ENCODE assay signal across 9 cellular contexts in the genomic region with DNA sequence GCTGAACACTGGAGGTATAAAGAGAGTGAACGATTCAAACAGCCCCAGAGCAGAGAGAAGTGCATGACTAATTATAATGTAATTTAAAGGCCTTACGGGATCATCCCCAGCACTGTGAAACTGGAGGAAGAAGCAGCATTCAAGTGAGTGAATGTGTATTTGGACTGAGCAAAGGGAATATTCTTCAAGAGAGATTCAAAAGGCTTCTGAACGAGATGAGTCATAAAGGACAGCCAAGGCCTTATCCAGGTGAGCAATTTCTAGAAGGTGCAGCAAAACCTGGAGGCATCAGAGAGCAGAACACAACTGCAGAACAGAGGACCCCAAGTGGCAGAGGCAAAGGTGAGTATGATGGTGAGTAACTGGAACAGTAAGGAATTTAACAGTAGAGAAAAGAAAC.
DNase-seq lines count a peak whose midpoint lies in the region; ATAC-seq lines count a peak whose summit lies in the region.
"Had no signal": no experiment of that assay in that cellular context is flagged by ENCODE, and none has a peak within 500 bp of the region (broad histone marks: within the 10 kb centered on the region; RNA-seq: fewer than 3 reads in every experiment).

No MANE protein-coding gene starts in this region.

- DNase-seq in iris pigment epithelial cell (ENCODE audit: low read depth) (peak; percentile 89), NCI-H2107 treated with DMSO at 0.1 percent for 48 hours (lab: John Stamatoyannopoulos, UW; ENCODE audit: unreplicated experiment) (no peak), NCI-H2107 (lab: John Stamatoyannopoulos, UW) (no peak), NCI-H1930 (lab: John Stamatoyannopoulos, UW) (no peak)
- DNase-seq in activated effector memory CD4-positive, alpha-beta T cell treated with anti-CD3 and anti-CD28 coated beads, Interleukin-2, amount 50 U/mL, for 16 hours = no peak

- peak; percentile 46 for ATAC-seq in GM18517 (IDR thresholded peaks at IDR 0.05; ENCODE audit: unreplicated experiment)
- ATAC-seq in GM21717 (IDR thresholded peaks at IDR 0.05; ENCODE audit: unreplicated experiment) = peak; percentile 52
- peak; percentile 48 for ATAC-seq in HG03571 (IDR thresholded peaks at IDR 0.05; ENCODE audit: unreplicated experiment)
- ATAC-seq: HCT116 had no signal
